In the genomic region with DNA sequence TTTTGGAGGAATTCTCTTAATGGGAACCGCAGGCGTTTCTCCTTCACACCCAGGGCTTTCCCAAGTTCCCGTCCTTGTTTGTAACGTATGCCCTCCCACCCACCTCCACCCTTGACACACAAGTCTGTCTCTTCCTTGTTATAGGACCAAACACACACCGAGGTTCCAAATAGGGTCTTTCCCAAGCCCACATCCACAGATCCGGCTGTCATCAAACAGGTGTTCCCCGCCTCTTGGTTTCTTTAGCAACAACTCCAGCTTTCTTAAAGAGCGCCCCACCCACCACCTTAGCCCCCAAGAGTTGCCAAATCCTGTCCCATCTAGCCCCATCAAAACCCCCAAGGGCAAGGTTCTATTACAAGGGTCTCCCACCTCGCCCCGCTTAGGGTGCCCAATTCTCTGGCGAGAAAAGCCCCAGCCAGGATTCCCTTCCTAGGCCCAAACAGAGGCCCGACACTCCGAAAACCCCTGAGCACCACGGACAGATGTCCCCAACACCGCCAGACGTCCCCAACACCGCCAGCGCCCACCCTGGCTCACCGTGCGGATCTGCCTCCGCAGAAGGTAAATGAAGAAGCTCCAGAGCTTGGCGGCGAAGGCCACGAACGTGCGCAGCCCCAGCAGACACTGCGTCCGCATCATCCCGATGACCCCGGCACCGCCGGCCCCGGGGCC, we compare ENCODE assay signal across 1 cellular context.
A peak's percentile ranks its signal among the peaks of the same experiment; 100 is the strongest.
TF ChIP-seq lines count a peak whose summit lies in the region.

No MANE protein-coding gene starts in this region.

TF ChIP-seq in HCT116, 20 proteins besides CTCF, POLR2A, EP300 and RAD21:
- TF ChIP-seq ZFX (IDR thresholded peaks at IDR 0.05) (peak; percentile 43), CEBPB (IDR thresholded peaks at IDR 0.05; ENCODE audit: low read depth) (no peak)
